ENCODE assay signal across 21 cellular contexts in the genomic region with DNA sequence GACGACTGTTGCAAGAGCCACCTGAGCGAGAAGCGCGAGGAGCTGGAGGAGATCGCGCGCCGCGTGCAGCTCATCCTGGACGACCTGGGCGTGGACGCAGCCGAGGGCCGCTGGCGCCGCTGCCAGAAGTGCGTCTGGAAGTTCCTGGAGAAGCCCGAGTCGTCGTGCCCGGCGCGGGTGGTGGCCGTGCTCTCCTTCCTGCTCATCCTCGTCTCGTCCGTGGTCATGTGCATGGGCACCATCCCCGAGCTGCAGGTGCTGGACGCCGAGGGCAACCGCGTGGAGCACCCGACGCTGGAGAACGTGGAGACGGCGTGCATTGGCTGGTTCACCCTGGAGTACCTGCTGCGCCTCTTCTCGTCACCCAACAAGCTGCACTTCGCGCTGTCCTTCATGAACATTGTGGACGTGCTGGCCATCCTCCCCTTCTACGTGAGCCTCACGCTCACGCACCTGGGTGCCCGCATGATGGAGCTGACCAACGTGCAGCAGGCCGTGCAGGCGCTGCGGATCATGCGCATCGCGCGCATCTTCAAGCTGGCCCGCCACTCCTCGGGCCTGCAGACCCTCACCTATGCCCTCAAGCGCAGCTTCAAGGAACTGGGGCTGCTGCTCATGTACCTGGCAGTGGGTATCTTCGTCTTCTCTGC. TPM values are rescaled to one million over a fixed set of nuclear protein-coding genes. Genes with fewer than 3 reads are reported as not detected.
A peak's percentile ranks its signal among the peaks of the same experiment; 100 is the strongest.
DNase-seq lines count a peak whose midpoint lies in the region; ATAC-seq and TF ChIP-seq lines count a peak whose summit lies in the region.
"Had no signal": no experiment of that assay in that cellular context is flagged by ENCODE, and none has a peak within 500 bp of the region (broad histone marks: within the 10 kb centered on the region; RNA-seq: fewer than 3 reads in every experiment).

No MANE protein-coding gene starts in this region.

- H3K9me3 ChIP-seq in WERI-Rb-1 (ENCODE audit: severe bottlenecking): no peaks in the 10 kb centered on the region
- H3K9me3 ChIP-seq: colonic mucosa, left lung, tibial nerve had no signal

- no peaks in the 10 kb centered on the region for H3K36me3 ChIP-seq in WERI-Rb-1
- H3K36me3 ChIP-seq: colonic mucosa, left lung, tibial nerve had no signal

- DNase-seq in activated T-cell treated with anti-CD3 and anti-CD28 coated beads, Interleukin-2, amount 50 U/mL, for 4 hours: no peak
- no peak for DNase-seq in activated T-cell treated with anti-CD3 and anti-CD28 coated beads, Interleukin-2, amount 50 U/mL, for 1 hour
- DNase-seq in mesothelial cell of epicardium (ENCODE audit: low spot score in 2 of 2, unreplicated experiment in 2 of 2) (no peak), type B pancreatic cell (ENCODE audit: extremely low spot score, unreplicated experiment) (no peak), NCI-H1436 (lab: John Stamatoyannopoulos, UW) (no peak), NOMO-1 treated with dmso at 0.1 percent for 144 hours (lab: John Stamatoyannopoulos, UW; ENCODE audit: unreplicated experiment) (no peak), WERI-Rb-1 (no peak)
- DNase-seq: ACHN; activated CD8-positive, alpha-beta memory T cell treated with anti-CD3 and anti-CD28 coated beads, Interleukin-2, amount 50 U/mL, for 4 hours; colonic mucosa; EL; foreskin melanocyte; left lung; NCI-H146; NCI-H226; Right ventricle myocardium superior; stimulated activated naive CD4-positive, alpha-beta T cell had no signal

- H3K27me3 Mint-ChIP-seq in activated T-cell treated with anti-CD3 and anti-CD28 coated beads, Interleukin-2, amount 50 U/mL, for 4 hours (ENCODE audit: low read depth): peaks cover 39% of the 10 kb centered on the region
- peaks cover 19% of the 10 kb centered on the region for H3K27me3 Mint-ChIP-seq in brain
- H3K27me3 Mint-ChIP-seq in mesothelial cell of epicardium (ENCODE audit: low read depth): peaks cover 69% of the 10 kb centered on the region
- peaks cover 68% of the 10 kb centered on the region for H3K27me3 Mint-ChIP-seq in type B pancreatic cell

- TF ChIP-seq CTCF in brain (conservative IDR thresholded peaks at IDR 0.05): no peak
- TF ChIP-seq CTCF in mesothelial cell of epicardium (IDR thresholded peaks at IDR 0.05; ENCODE audit: unreplicated experiment): no peak
- no peak for TF ChIP-seq CTCF in type B pancreatic cell (conservative IDR thresholded peaks at IDR 0.05)
- no peak for TF ChIP-seq CTCF in WERI-Rb-1 (IDR thresholded peaks at IDR 0.05; ENCODE audit: low read depth, low read length)

- H3K27ac ChIP-seq in WERI-Rb-1: no peak overlapping the region
- H3K27ac ChIP-seq: colonic mucosa, left lung, tibial nerve had no signal

- no peak overlapping the region for H3K4me3 ChIP-seq in WERI-Rb-1 (ENCODE audit: low read depth, low read length)
- H3K4me3 ChIP-seq: colonic mucosa, left lung had no signal

- H3K27me3 ChIP-seq in WERI-Rb-1 (ENCODE audit: insufficient read depth, low read depth, severe bottlenecking): no peaks in the 10 kb centered on the region

- H3K27ac Mint-ChIP-seq in brain (peak overlapping the region in 1 of 5 experiments; percentile 72), mesothelial cell of epicardium (no peak overlapping the region), type B pancreatic cell (peak overlapping the region; percentile 58)
- H3K27ac Mint-ChIP-seq: CD4-positive, alpha-beta T cell; T-helper 1 cell treated with Interleukin-12 subunit alpha and Interleukin-12 subunit beta and Interleukin-4 antibody, amounts not matched to agents 30 μg/mL and 1 μg/mL, for 36 hours had no signal

- peaks cover 6% of the 10 kb centered on the region for H3K4me1 Mint-ChIP-seq in activated T-cell treated with anti-CD3 and anti-CD28 coated beads, Interleukin-2, amount 50 U/mL, for 4 hours (ENCODE audit: low read depth)
- peaks cover 76% of the 10 kb centered on the region for H3K4me1 Mint-ChIP-seq in brain
- peaks cover 9% of the 10 kb centered on the region for H3K4me1 Mint-ChIP-seq in mesothelial cell of epicardium
- peaks cover 25% of the 10 kb centered on the region for H3K4me1 Mint-ChIP-seq in type B pancreatic cell (ENCODE audit: unreplicated experiment)

- no peaks in the 10 kb centered on the region for H3K9me3 Mint-ChIP-seq in activated T-cell treated with anti-CD3 and anti-CD28 coated beads, Interleukin-2, amount 50 U/mL, for 4 hours
- H3K9me3 Mint-ChIP-seq in brain (peaks cover 0 to 12% (median 5%) of the 10 kb centered on the region in 5 experiments), mesothelial cell of epicardium (no peaks in the 10 kb centered on the region), type B pancreatic cell (no peaks in the 10 kb centered on the region)
- H3K9me3 Mint-ChIP-seq: CD4-positive, alpha-beta T cell; T-helper 1 cell treated with Interleukin-12 subunit alpha and Interleukin-12 subunit beta and Interleukin-4 antibody, amounts not matched to agents 30 μg/mL and 1 μg/mL, for 36 hours had no signal

- no peaks in the 10 kb centered on the region for H3K36me3 Mint-ChIP-seq in activated T-cell treated with anti-CD3 and anti-CD28 coated beads, Interleukin-2, amount 50 U/mL, for 4 hours (ENCODE audit: insufficient read depth)
- H3K36me3 Mint-ChIP-seq in brain: peaks cover 4% of the 10 kb centered on the region
- no peaks in the 10 kb centered on the region for H3K36me3 Mint-ChIP-seq in mesothelial cell of epicardium
- H3K36me3 Mint-ChIP-seq in type B pancreatic cell: no peaks in the 10 kb centered on the region

- H3K4me3 Mint-ChIP-seq in activated T-cell treated with anti-CD3 and anti-CD28 coated beads, Interleukin-2, amount 50 U/mL, for 4 hours: peak overlapping the region; percentile 47
- H3K4me3 Mint-ChIP-seq in brain: peak overlapping the region; percentile 77 to 84 (median 83)
- peak overlapping the region; percentile 65 for H3K4me3 Mint-ChIP-seq in mesothelial cell of epicardium
- peak overlapping the region; percentile 78 for H3K4me3 Mint-ChIP-seq in type B pancreatic cell
- H3K4me3 Mint-ChIP-seq: CD4-positive, alpha-beta T cell; T-helper 1 cell treated with Interleukin-12 subunit alpha and Interleukin-12 subunit beta and Interleukin-4 antibody, amounts not matched to agents 30 μg/mL and 1 μg/mL, for 36 hours had no signal

- no peak for ATAC-seq in activated T-cell treated with anti-CD3 and anti-CD28 coated beads, Interleukin-2, amount 50 U/mL, for 4 hours
- ATAC-seq: left lung had no signal

RNA-seq across cellular contexts. Expression of gene KCNF1, which starts 1.2 kb away (rescaled TPM):
- not detected for total RNA-seq in activated T-cell treated with anti-CD3 and anti-CD28 coated beads, Interleukin-2, amount 50 U/mL, for 4 hours
- 18.1 TPM for polyA plus RNA-seq in brain (ENCODE audit: insufficient read depth, low read depth, low replicate concordance)
- 0.72 to 0.93 TPM (median 0.83 TPM) in 3 replicates for total RNA-seq in mesothelial cell of epicardium
- total RNA-seq in type B pancreatic cell (ENCODE audit: low replicate concordance): 3.6 and 3.7 TPM in 2 replicates
- total RNA-seq: CD4-positive, alpha-beta T cell; left lung; Right ventricle myocardium superior had no signal
